In the genomic region with DNA sequence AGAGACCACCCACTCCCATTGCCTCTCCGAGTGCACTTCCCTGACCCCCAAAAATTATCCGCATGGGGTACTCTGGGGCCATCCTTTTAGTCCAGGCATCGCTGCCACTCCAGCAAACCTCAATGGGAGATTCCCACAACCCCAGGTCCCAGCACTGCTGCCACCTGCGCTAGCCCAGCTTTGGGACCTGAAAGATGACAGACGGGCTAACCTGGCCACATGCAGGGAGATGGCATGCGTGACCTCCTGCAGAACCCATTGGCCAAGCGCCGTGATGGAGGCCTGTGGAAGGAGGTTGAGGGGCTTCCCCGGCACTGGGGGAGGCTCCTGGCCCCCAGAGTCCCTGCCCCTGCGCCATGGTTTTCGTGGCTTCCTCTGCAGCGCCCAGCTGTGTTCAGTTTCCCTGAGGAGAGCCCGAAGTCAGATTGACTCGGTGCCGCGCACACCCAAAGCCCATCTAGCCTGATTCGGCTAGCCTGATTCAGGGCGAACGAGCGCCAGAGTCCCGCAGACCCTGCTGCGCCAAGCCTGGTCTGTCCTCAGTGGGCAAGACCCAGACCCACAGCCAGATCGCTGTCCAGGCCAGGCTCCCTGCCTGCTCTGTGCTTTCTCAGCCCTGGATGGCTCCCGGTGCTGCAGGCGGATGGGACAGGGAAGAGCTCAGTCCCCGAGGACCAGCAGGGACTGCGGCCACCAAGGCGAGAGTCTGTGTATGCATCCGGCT, we compare ENCODE assay signal across 9 cellular contexts. TPM values are rescaled to one million over a fixed set of nuclear protein-coding genes. Genes with fewer than 3 reads are reported as not detected.
DNase-seq lines count a peak whose midpoint lies in the region; ATAC-seq, FAIRE-seq and TF ChIP-seq lines count a peak whose summit lies in the region.
"Had no signal": no experiment of that assay in that cellular context is flagged by ENCODE, and none has a peak within 500 bp of the region (broad histone marks: within the 10 kb centered on the region; RNA-seq: fewer than 3 reads in every experiment).

No MANE protein-coding gene starts in this region.

- no peaks in the 10 kb centered on the region for H3K9me3 Mint-ChIP-seq in type B pancreatic cell

- peak overlapping the region; percentile 83 for H3K4me3 Mint-ChIP-seq in type B pancreatic cell

- H3K27ac Mint-ChIP-seq in type B pancreatic cell: peak overlapping the region; percentile 76

- peaks cover 11% of the 10 kb centered on the region for H3K4me1 Mint-ChIP-seq in type B pancreatic cell (ENCODE audit: unreplicated experiment)

- BruUV-seq in PC-9 (replicated peaks; lab: Mats Ljungman, UMichigan): no TSS peak

- ATAC-seq in HG03432 (IDR thresholded peaks at IDR 0.05; ENCODE audit: unreplicated experiment): no peak

- H3K27ac ChIP-seq in left ventricle myocardium inferior (replicated peaks) (no peak overlapping the region), right atrium auricular region (no peak overlapping the region), PC-9 (no peak overlapping the region), iPS DF 6.9 (ENCODE audit: low read length) (no peak overlapping the region)

- peaks cover 27% of the 10 kb centered on the region for H4K20me1 ChIP-seq in PC-9 (ENCODE audit: insufficient read depth)

- no peak overlapping the region for H2AFZ ChIP-seq in PC-9

- peaks cover 65% of the 10 kb centered on the region for H3F3A ChIP-seq in PC-9 (ENCODE audit: insufficient read depth, low read depth)

- peaks cover 37% of the 10 kb centered on the region for H3K27me3 Mint-ChIP-seq in type B pancreatic cell

- no peak for FAIRE-seq in GM19239 (lab: Jason Lieb, UNC)

- POLR2A ChIA-PET in PC-9 (lab: Charles Lee; ENCODE audit: unreplicated experiment): interaction anchor here (0.6 to 0.7 kb wide), 4 partner anchors 74 to 554 kb away, joined by 3 to 16 read pairs (median 6); no protein-coding TSS in a partner anchor

- H3K36me3 ChIP-seq in left ventricle myocardium inferior (no peaks in the 10 kb centered on the region), right atrium auricular region (no peaks in the 10 kb centered on the region), PC-9 (ENCODE audit: low read depth) (no peaks in the 10 kb centered on the region), iPS DF 6.9 (ENCODE audit: control insufficient read depth, insufficient read depth, low read length) (no peaks in the 10 kb centered on the region)

- peaks cover 42% of the 10 kb centered on the region for H3K79me2 ChIP-seq in PC-9 (ENCODE audit: low read depth)

- H3K4me1 ChIP-seq in left ventricle myocardium inferior: peaks cover 35% of the 10 kb centered on the region
- peaks cover 3 to 34% of the 10 kb centered on the region in 2 donors for H3K4me1 ChIP-seq in right atrium auricular region
- peaks cover 36% of the 10 kb centered on the region for H3K4me1 ChIP-seq in PC-9 (replicated peaks; ENCODE audit: insufficient read depth)
- H3K4me1 ChIP-seq in iPS DF 6.9 (ENCODE audit: control insufficient read depth, insufficient read depth, low read length): peaks cover 7% of the 10 kb centered on the region

- H3K4me2 ChIP-seq in PC-9: peak overlapping the region; percentile 93

- H3K9me3 ChIP-seq in left ventricle myocardium inferior (replicated peaks) (no peaks in the 10 kb centered on the region), right atrium auricular region (no peaks in the 10 kb centered on the region), PC-9 (ENCODE audit: insufficient read depth, low read depth) (no peaks in the 10 kb centered on the region), iPS DF 6.9 (ENCODE audit: control insufficient read depth, insufficient read depth, low read length) (peaks cover 2% of the 10 kb centered on the region; the same call in 1 of the 2 replicates)

- no peaks in the 10 kb centered on the region for H3K36me3 Mint-ChIP-seq in type B pancreatic cell

- no CpG with 5 or more reads among the region's 29 CpGs for WGBS in iPS DF 6.9 (ENCODE audit: insufficient coverage, insufficient read length)

- H3K27me3 ChIP-seq in left ventricle myocardium inferior (ENCODE audit: low read depth) (peaks cover 64% of the 10 kb centered on the region), right atrium auricular region (peaks cover 31 to 37% of the 10 kb centered on the region in 2 donors), PC-9 (ENCODE audit: insufficient read depth, low read depth) (no peaks in the 10 kb centered on the region), iPS DF 6.9 (ENCODE audit: control insufficient read depth, insufficient read depth, low read length) (peaks cover 50% of the 10 kb centered on the region)

- CTCF ChIA-PET in PC-9 (lab: Charles Lee): interaction anchor here (0.6 to 1.0 kb wide), 4 partner anchors 42 to 241 kb away, joined by 5 to 14 read pairs (median 7); no protein-coding TSS in a partner anchor

- TF ChIP-seq CTCF in left ventricle myocardium inferior (IDR thresholded peaks at IDR 0.05; ENCODE audit: borderline replicate concordance) (no peak), right atrium auricular region (IDR thresholded peaks at IDR 0.05) (no peak), PC-9 (conservative IDR thresholded peaks at IDR 0.05) (no peak), type B pancreatic cell (conservative IDR thresholded peaks at IDR 0.05) (no peak)

- intact Hi-C loops in left ventricle myocardium inferior (cut with micrococcal nuclease) (no loop called here), PC-9 (cut with micrococcal nuclease; ENCODE audit: unreplicated experiment) (loop anchor here (1.0 kb wide), 1 partner anchor 58 kb away; no protein-coding TSS in a partner anchor)

- no peak for DNase-seq in left ventricle myocardium inferior
- DNase-seq in right atrium auricular region (ENCODE audit: low spot score): no peak
- DNase-seq in PC-9: no peak
- DNase-seq in iPS DF 6.9 (ENCODE audit: low read depth, low spot score): no peak
- no peak for DNase-seq in type B pancreatic cell (ENCODE audit: extremely low spot score, unreplicated experiment)
- DNase-seq in GM19239 (ENCODE audit: insufficient read length, low spot score): no peak
- DNase-seq in LoVo (ENCODE audit: low spot score): no peak

- peak overlapping the region; percentile 75 for H3K4me3 ChIP-seq in left ventricle myocardium inferior
- no peak overlapping the region for H3K4me3 ChIP-seq in right atrium auricular region
- H3K4me3 ChIP-seq in PC-9: peak overlapping the region; percentile 99; the same call in 1 of the 2 replicates
- H3K4me3 ChIP-seq in iPS DF 6.9 (ENCODE audit: low read length): peak overlapping the region; percentile 12; the same call in 1 of the 2 replicates

- no peaks in the 10 kb centered on the region for H3K9me2 ChIP-seq in PC-9 (ENCODE audit: insufficient read depth)

RNA-seq across cellular contexts. Expression of a gene that starts 0.8 kb away (rescaled TPM):
- not detected for total RNA-seq in left ventricle myocardium inferior
- total RNA-seq in right atrium auricular region: under 1 TPM in 1 of 2 donors, not detected in 1; 0.19 TPM
- total RNA-seq in PC-9 (2021): 66.9 and 75.5 TPM in 2 replicates
- 14.8 and 16.4 TPM in 2 replicates for total RNA-seq in type B pancreatic cell (ENCODE audit: low replicate concordance)
- total RNA-seq: skeletal muscle tissue had no signal

Comparison
In these comparisons a context has a peak if more than half of its experiments do, and no peak if none do; other contexts are left out.
1. H3K4me3 ChIP-seq: peak in left ventricle myocardium inferior (single experiment), PC-9 (single experiment) and iPS DF 6.9 (single experiment); none in right atrium auricular region (0 of 2).
2. RNA of a gene that starts 0.8 kb away (total RNA-seq): 66.9 to 75.5 TPM in PC-9 and 14.8 to 16.4 TPM in type B pancreatic cell; 0.19 TPM in right atrium auricular region and not detected in left ventricle myocardium inferior (single experiment); every median in the first group is over 10 times any median in the second.